1 cellular context compared by ENCODE assay signal in the genomic region with DNA sequence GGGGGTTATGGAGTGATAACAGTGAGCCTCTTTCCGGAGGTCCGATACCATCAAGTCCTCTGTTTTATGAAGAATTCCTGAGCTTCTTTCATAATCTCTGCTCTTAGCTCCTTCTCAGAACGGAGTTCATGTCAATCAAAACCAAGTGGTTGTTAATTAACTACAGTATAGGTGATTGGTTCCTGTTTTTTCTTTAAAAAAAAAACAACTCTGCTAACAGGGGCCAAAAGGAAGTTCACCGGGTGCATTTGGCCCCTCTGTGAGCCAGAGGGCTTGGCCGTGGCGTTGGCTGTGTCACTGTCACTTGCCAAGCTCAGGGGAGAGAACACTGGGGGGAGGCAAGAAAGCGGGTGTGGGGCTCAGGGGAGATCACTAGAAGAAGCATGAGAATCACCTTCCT.
TF ChIP-seq lines count a peak whose summit lies in the region.

No MANE protein-coding gene starts in this region.

TF ChIP-seq in GM12878, 131 proteins besides CTCF, POLR2A, EP300 and RAD21:
- TF ChIP-seq, protein P1, sequence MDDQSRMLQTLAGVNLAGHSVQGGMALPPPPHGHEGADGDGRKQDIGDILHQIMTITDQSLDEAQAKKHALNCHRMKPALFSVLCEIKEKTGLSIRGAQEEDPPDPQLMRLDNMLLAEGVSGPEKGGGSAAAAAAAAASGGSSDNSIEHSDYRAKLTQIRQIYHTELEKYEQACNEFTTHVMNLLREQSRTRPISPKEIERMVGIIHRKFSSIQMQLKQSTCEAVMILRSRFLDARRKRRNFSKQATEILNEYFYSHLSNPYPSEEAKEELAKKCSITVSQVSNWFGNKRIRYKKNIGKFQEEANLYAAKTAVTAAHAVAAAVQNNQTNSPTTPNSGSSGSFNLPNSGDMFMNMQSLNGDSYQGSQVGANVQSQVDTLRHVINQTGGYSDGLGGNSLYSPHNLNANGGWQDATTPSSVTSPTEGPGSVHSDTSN (IDR thresholded peaks at IDR 0.05; ENCODE audit: insufficient replicate concordance, low read depth, low read length), result peak; percentile 58
- TF ChIP-seq ZNF384 (IDR thresholded peaks at IDR 0.05; ENCODE audit: borderline replicate concordance, low read depth, low read length) (peak; percentile 79), HCFC1 (IDR thresholded peaks at IDR 0.05; ENCODE audit: low read length) (no peak), BMI1 (IDR thresholded peaks at IDR 0.05; ENCODE audit: borderline replicate concordance) (no peak), CREM (IDR thresholded peaks at IDR 0.05; ENCODE audit: low read depth) (no peak)
- TF ChIP-seq, protein P2, sequence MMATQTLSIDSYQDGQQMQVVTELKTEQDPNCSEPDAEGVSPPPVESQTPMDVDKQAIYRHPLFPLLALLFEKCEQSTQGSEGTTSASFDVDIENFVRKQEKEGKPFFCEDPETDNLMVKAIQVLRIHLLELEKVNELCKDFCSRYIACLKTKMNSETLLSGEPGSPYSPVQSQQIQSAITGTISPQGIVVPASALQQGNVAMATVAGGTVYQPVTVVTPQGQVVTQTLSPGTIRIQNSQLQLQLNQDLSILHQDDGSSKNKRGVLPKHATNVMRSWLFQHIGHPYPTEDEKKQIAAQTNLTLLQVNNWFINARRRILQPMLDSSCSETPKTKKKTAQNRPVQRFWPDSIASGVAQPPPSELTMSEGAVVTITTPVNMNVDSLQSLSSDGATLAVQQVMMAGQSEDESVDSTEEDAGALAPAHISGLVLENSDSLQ (IDR thresholded peaks at IDR 0.05), result peak; percentile 93
